8 cellular contexts compared by ENCODE assay signal in genomic region chr1:153697191-153697872, GRCh38. TPM values are rescaled to one million over a fixed set of nuclear protein-coding genes. Genes with fewer than 3 reads are reported as not detected.
A peak's percentile ranks its signal among the peaks of the same experiment; 100 is the strongest.
DNase-seq lines count a peak whose midpoint lies in the region; ATAC-seq, FAIRE-seq and TF ChIP-seq lines count a peak whose summit lies in the region.

No MANE protein-coding gene starts in this region.

- CTCF ChIA-PET in GM10248 (lab: Yijun Ruan, JAX), result interaction anchor here (1.0 to 1.7 kb wide), 2 partner anchors 17 to 20 kb away, joined by 3 to 5 read pairs; no protein-coding TSS in a partner anchor

- WGBS in gastroesophageal sphincter (ENCODE audit: low coverage in 1 of 2), 2 donors, result 47 to 67% methylated on average over 3 of the region's 11 CpGs

- H3K27me3 ChIP-seq in RWPE2 (ENCODE audit: insufficient read depth, poor library complexity, severe bottlenecking) (no peaks in the 10 kb centered on the region), gastroesophageal sphincter (no peaks in the 10 kb centered on the region)

- no peak overlapping the region for H3K27ac ChIP-seq in RWPE2 (ENCODE audit: poor library complexity, severe bottlenecking)
- peak overlapping the region; percentile 83 to 97 (median 92) for H3K27ac ChIP-seq in gastroesophageal sphincter

- ATAC-seq in RWPE2 (ENCODE audit: low read depth), result peak; percentile 37; the same call in 1 of the 3 replicates
- peak; percentile 85 for ATAC-seq in gastroesophageal sphincter
- ATAC-seq in omental fat pad (ENCODE audit: low FRiP score), result peak; percentile 79
- no peak for ATAC-seq in HG02759 (IDR thresholded peaks at IDR 0.05; ENCODE audit: unreplicated experiment)

- H3K4me1 ChIP-seq in RWPE2 (ENCODE audit: insufficient read depth, poor library complexity, severe bottlenecking) (peaks cover 4% of the 10 kb centered on the region), gastroesophageal sphincter (peaks cover 0 to 36% (median 22%) of the 10 kb centered on the region in 3 donors)

- no peak for TF ChIP-seq POLR2A in gastroesophageal sphincter (IDR thresholded peaks at IDR 0.05)

- POLR2A ChIA-PET in GM10248 (lab: Yijun Ruan, JAX), result no interaction called here

- no peaks in the 10 kb centered on the region for H3K9me3 ChIP-seq in RWPE2 (ENCODE audit: severe bottlenecking)
- H3K9me3 ChIP-seq in gastroesophageal sphincter, result no peaks in the 10 kb centered on the region

- DNase-seq in AG20443 (ENCODE audit: low spot score) (peak; percentile 35), RWPE2 (ENCODE audit: low spot score) (no peak), omental fat pad (ENCODE audit: low spot score) (peak; percentile 70), frontal cortex (ENCODE audit: low spot score in 2 of 2) (no peak), foreskin fibroblast (no peak), GM10248 (ENCODE audit: extremely low spot score) (no peak)

- H3K4me3 ChIP-seq in RWPE2 (ENCODE audit: severe bottlenecking) (no peak overlapping the region), gastroesophageal sphincter (peak overlapping the region in 1 of 2 donors; percentile 22), foreskin fibroblast (ENCODE audit: low read depth in 1 of 2, low read length in 2 of 2) (no peak overlapping the region)

- TF ChIP-seq CTCF in RWPE2 (IDR thresholded peaks at IDR 0.05; ENCODE audit: poor library complexity, severe bottlenecking) (no peak), gastroesophageal sphincter (IDR thresholded peaks at IDR 0.05) (no peak), omental fat pad (IDR thresholded peaks at IDR 0.05) (no peak), foreskin fibroblast (IDR thresholded peaks at IDR 0.05; ENCODE audit: low read depth, low read length) (no peak), GM10248 (IDR thresholded peaks at IDR 0.05; ENCODE audit: control extremely low read depth, extremely low read depth, low read depth, missing control alignments) (no peak)

- no peak for FAIRE-seq in frontal cortex (lab: Jason Lieb, UNC)

- TF ChIP-seq EP300 in gastroesophageal sphincter (IDR thresholded peaks at IDR 0.05), result no peak

- no peaks in the 10 kb centered on the region for H3K36me3 ChIP-seq in RWPE2 (ENCODE audit: low read depth)
- H3K36me3 ChIP-seq in gastroesophageal sphincter, result no peaks in the 10 kb centered on the region

RNA-seq across cellular contexts. Expression of gene NPR1, which starts 18.8 kb away (rescaled TPM):
- total RNA-seq in gastroesophageal sphincter, result 10 to 100 TPM; 36.7 to 57.0 (median 46.7) TPM
- 100 to 1,000 TPM in 3 of 4 donors, 10 to 100 TPM in 1; 87.3 to 203 (median 120) TPM for total RNA-seq in omental fat pad
- total RNA-seq in frontal cortex, result 0.41 TPM

RNA-seq across cellular contexts. Expression of gene ILF2, which starts 26.5 kb away (rescaled TPM):
- total RNA-seq in gastroesophageal sphincter (10 to 100 TPM; 52.1 to 99.2 (median 79.3) TPM), omental fat pad (100 to 1,000 TPM in 3 of 4 donors, 10 to 100 TPM in 1; 80.2 to 201 (median 122) TPM), frontal cortex (240 TPM)

RNA-seq across cellular contexts. Expression of gene INTS3, which starts 30.5 kb away (rescaled TPM):
- 10 to 100 TPM; 31.4 to 55.3 (median 43.5) TPM for total RNA-seq in gastroesophageal sphincter
- 10 to 100 TPM; 28.6 to 65.3 (median 34.8) TPM for total RNA-seq in omental fat pad
- 29.8 TPM for total RNA-seq in frontal cortex

RNA-seq across cellular contexts. Expression of gene SNAPIN, which starts 38.8 kb away (rescaled TPM):
- total RNA-seq in gastroesophageal sphincter (10 to 100 TPM; 58.9 to 77.4 (median 69.4) TPM), omental fat pad (10 to 100 TPM; 40.2 to 62.2 (median 54.8) TPM), frontal cortex (46.1 TPM)

Comparison
In these comparisons a context has a peak if more than half of its experiments do, and no peak if none do; other contexts are left out.
1. DNase-seq: peak in AG20443 (single experiment) and omental fat pad (single experiment); none in RWPE2 (single experiment), frontal cortex (0 of 2), foreskin fibroblast (0 of 2) and GM10248 (single experiment).
2. RNA of gene NPR1, which starts 18.8 kb away (total RNA-seq): 87.3 to 203 TPM in omental fat pad and 36.7 to 57.0 TPM in gastroesophageal sphincter; 0.41 TPM in frontal cortex (single experiment); every median in the first group is over 10 times any median in the second.